ENCODE assay signal across 8 cellular contexts in the genomic region with DNA sequence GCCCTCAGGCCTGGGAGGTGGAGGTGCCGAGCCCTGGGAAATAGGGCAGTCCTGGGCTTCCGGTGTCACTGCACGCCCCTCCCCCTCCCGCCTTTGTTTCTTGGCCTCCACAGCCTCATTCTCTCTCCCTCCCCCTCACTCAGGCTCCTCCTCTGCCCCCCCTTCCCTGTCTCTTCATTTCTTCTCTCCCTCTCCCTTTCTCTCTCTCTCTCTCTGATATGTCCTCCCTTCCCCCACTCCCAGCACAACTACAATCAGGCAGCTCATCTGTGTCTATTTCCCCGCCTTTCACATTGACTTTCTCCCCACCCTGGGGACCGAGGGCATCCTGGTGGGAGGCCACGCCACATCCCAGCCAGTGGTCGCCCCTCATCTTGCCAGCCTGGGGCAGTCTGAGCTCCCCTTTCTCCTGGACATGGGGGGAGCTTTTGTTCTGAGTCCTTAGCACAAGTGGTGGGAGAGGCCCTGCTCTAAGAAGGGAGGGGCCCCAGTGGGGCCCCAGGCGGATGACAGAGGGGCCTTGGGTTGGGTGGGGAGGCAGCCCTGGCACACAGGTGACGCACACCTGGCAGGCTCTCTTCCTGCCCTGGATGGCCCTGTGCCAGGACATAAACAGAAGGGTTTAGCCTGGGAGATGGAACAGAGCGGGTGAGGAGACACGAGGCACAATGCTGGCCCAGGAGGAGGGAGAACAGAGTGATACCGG. TPM values are rescaled to one million over a fixed set of nuclear protein-coding genes. Genes with fewer than 3 reads are reported as not detected.
DNase-seq lines count a peak whose midpoint lies in the region; ATAC-seq and TF ChIP-seq lines count a peak whose summit lies in the region.

No MANE protein-coding gene starts in this region.

- H3K4me1 ChIP-seq in upper lobe of left lung (peaks cover 76 to 85% (median 78%) of the 10 kb centered on the region in 4 donors), Caco-2 (no peaks in the 10 kb centered on the region)

- no peaks in the 10 kb centered on the region for H3K9me3 Mint-ChIP-seq in Caco-2 (ENCODE audit: unreplicated experiment)

- DNase-seq in NCI-H1105 treated with DMSO at 0.1 percent for 48 hours (lab: John Stamatoyannopoulos, UW) = peak; percentile 85
- peak in 4 of 5 experiments; percentile 20 to 89 (median 36) for DNase-seq in T-helper 2 cell
- DNase-seq in mucosa of gallbladder (ENCODE audit: low spot score) = peak; percentile 63
- peak; percentile 74 to 79 for DNase-seq in upper lobe of left lung
- no peak for DNase-seq in Caco-2

- H3K27ac Mint-ChIP-seq in Caco-2 (ENCODE audit: unreplicated experiment) = no peak overlapping the region

- H3K9me3 ChIP-seq in upper lobe of left lung = no peaks in the 10 kb centered on the region
- no peaks in the 10 kb centered on the region for H3K9me3 ChIP-seq in Caco-2

- ATAC-seq in upper lobe of left lung (ENCODE audit: low FRiP score in 2 of 2) (peak; percentile 3 to 43), HG03025 (IDR thresholded peaks at IDR 0.05; ENCODE audit: low FRiP score, unreplicated experiment) (no peak), HG02798 (IDR thresholded peaks at IDR 0.05; ENCODE audit: poor library complexity, unreplicated experiment) (no peak)

- intact Hi-C loops in Caco-2 (cut with micrococcal nuclease; ENCODE audit: unreplicated experiment) = no loop called here

- peaks cover 0 to 3% (median under 1%) of the 10 kb centered on the region in 4 donors for H3K36me3 ChIP-seq in upper lobe of left lung
- H3K36me3 ChIP-seq in Caco-2 (ENCODE audit: control insufficient read depth, insufficient read depth, low read length) = no peaks in the 10 kb centered on the region

- H3K36me3 Mint-ChIP-seq in Caco-2 (ENCODE audit: insufficient read depth, unreplicated experiment) = no peaks in the 10 kb centered on the region

- TF ChIP-seq POLR2A in upper lobe of left lung (IDR thresholded peaks at IDR 0.05) = no peak

- no peaks in the 10 kb centered on the region for H3K4me1 Mint-ChIP-seq in Caco-2 (ENCODE audit: low read depth, unreplicated experiment)

- no peak overlapping the region for H3K4me3 Mint-ChIP-seq in Caco-2 (ENCODE audit: unreplicated experiment)

- WGBS in upper lobe of left lung, 2 donors = 41 to 43% methylated on average over 13 of the region's 13 CpGs

- CTCF ChIA-PET in Caco-2 (lab: Charles Lee) = no interaction called here

- H3K27me3 ChIP-seq in upper lobe of left lung (no peaks in the 10 kb centered on the region), Caco-2 (replicated peaks; ENCODE audit: control insufficient read depth, insufficient read depth, low read length) (no peaks in the 10 kb centered on the region)

- H3K27me3 Mint-ChIP-seq in Caco-2 (ENCODE audit: insufficient read depth, unreplicated experiment) = no peaks in the 10 kb centered on the region

- BruUV-seq in Caco-2 (replicated peaks; lab: Mats Ljungman, UMichigan) = no TSS peak

- H3K27ac ChIP-seq in cingulate gyrus (ENCODE audit: low read depth, low read length) = peak overlapping the region; percentile 29
- peak overlapping the region; percentile 87 to 95 (median 90) for H3K27ac ChIP-seq in upper lobe of left lung

- peak in 1 of 4 donors; percentile 20 for TF ChIP-seq EP300 in upper lobe of left lung (IDR thresholded peaks at IDR 0.05)

- TF ChIP-seq CTCF in upper lobe of left lung (IDR thresholded peaks at IDR 0.05) (no peak), Caco-2 (IDR thresholded peaks at IDR 0.05; ENCODE audit: insufficient read depth in 1 of 2, low read depth in 1 of 2, low read length in 1 of 2, severe bottlenecking in 1 of 2, unreplicated experiment in 1 of 2) (no peak)

- POLR2A ChIA-PET in Caco-2 (lab: Charles Lee) = no interaction called here

- H3K4me3 ChIP-seq in upper lobe of left lung = no peak overlapping the region
- H3K4me3 ChIP-seq in Caco-2 (ENCODE audit: low read depth, low read length) = no peak overlapping the region

RNA-seq across cellular contexts. Expression of a gene that starts 40.1 kb away (rescaled TPM):
- total RNA-seq in mucosa of gallbladder = 73.2 TPM
- total RNA-seq in upper lobe of left lung = 10 to 100 TPM; 41.5 to 72.1 (median 48.7) TPM
- 28.3 and 28.7 TPM in 2 replicates for total RNA-seq in Caco-2 (2022)

Comparison
In these comparisons a context has a peak if more than half of its experiments do, and no peak if none do; other contexts are left out.
1. DNase-seq: peak in NCI-H1105 treated with DMSO at 0.1 percent for 48 hours (single experiment), T-helper 2 cell (4 of 5), mucosa of gallbladder (single experiment) and upper lobe of left lung (2 of 2); none in Caco-2 (0 of 2).
2. ATAC-seq: peak in upper lobe of left lung (2 of 2); none in HG03025 (single experiment) and HG02798 (single experiment).